In the genomic region with DNA sequence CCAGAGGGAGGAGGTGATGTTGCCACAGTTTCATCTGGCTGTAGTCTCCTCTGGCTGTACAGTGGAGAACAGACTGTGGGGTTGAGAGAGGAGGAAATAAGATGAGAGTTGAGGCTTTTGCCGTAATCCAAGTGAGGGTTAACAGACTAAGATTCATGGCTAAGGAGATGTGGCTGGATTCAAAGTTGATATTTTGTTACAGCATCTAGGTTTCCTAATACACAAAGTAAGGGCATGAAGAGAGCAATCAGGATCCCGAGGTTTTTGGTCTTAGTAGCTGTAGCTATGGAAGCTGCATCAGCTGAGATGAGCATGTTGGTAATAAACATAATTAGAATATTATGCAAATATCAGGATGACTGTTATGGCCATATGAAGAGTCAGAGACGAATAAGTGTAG, we compare ENCODE assay signal across 8 cellular contexts. TPM values are rescaled to one million over a fixed set of nuclear protein-coding genes. Genes with fewer than 3 reads are reported as not detected.
DNase-seq lines count a peak whose midpoint lies in the region; ATAC-seq and TF ChIP-seq lines count a peak whose summit lies in the region.

No MANE protein-coding gene starts in this region.

- CTCF ChIA-PET in A673 (lab: Charles Lee): no interaction called here

- no peak overlapping the region for H3K27ac ChIP-seq in A673 (ENCODE audit: low read depth, low read length, poor library complexity, severe bottlenecking)
- H3K27ac ChIP-seq in HUES6 (ENCODE audit: low read depth, low read length): no peak overlapping the region
- H3K27ac ChIP-seq in mesodermal cell (ENCODE audit: low read depth, low read length, severe bottlenecking): no peak overlapping the region

- no peak for TF ChIP-seq CTCF in A673 (conservative IDR thresholded peaks at IDR 0.05; ENCODE audit: low read depth, low read length)
- TF ChIP-seq CTCF in brain (conservative IDR thresholded peaks at IDR 0.05): no peak

- peaks cover 44% of the 10 kb centered on the region for H3K9me3 ChIP-seq in A673 (ENCODE audit: low read depth, low read length, poor library complexity, severe bottlenecking)
- H3K9me3 ChIP-seq in HUES6 (ENCODE audit: control insufficient read depth, insufficient read depth, low read depth, low read length): no peaks in the 10 kb centered on the region
- peaks cover 4% of the 10 kb centered on the region for H3K9me3 ChIP-seq in mesodermal cell (ENCODE audit: control insufficient read depth, low read length)

- TSS peak; percentile 50 for BruUV-seq in A673 (replicated peaks; lab: Mats Ljungman, UMichigan)

- H3K27me3 ChIP-seq in A673 (replicated peaks; ENCODE audit: insufficient read depth, low read depth, low read length, poor library complexity) (no peaks in the 10 kb centered on the region), HUES6 (ENCODE audit: control insufficient read depth, insufficient read depth, low read length) (no peaks in the 10 kb centered on the region)

- H3K4me3 ChIP-seq in A673 (ENCODE audit: low read depth, low read length, poor library complexity, severe bottlenecking) (peak overlapping the region; percentile 78), HUES6 (ENCODE audit: low read depth, low read length) (peak overlapping the region; percentile 90), mesodermal cell (ENCODE audit: extremely low read depth, insufficient read depth, low read length, poor library complexity, severe bottlenecking) (peak overlapping the region; percentile 99)

- ATAC-seq in GM18909 (IDR thresholded peaks at IDR 0.05; ENCODE audit: poor library complexity, unreplicated experiment): no peak

- H3K9me3 Mint-ChIP-seq in brain: peaks cover 28 to 58% (median 41%) of the 10 kb centered on the region in 5 experiments

- peak overlapping the region in 4 of 5 experiments; percentile 36 to 98 (median 70) for H3K27ac Mint-ChIP-seq in brain

- no peak overlapping the region for H3K9ac ChIP-seq in HUES6 (ENCODE audit: low read length)

- H3K36me3 ChIP-seq in A673 (ENCODE audit: insufficient read depth, low read length, poor library complexity, severe bottlenecking): peaks cover 53% of the 10 kb centered on the region
- H3K36me3 ChIP-seq in HUES6 (ENCODE audit: control insufficient read depth, insufficient read depth, low read length): peaks cover 45% of the 10 kb centered on the region
- peaks cover 54% of the 10 kb centered on the region for H3K36me3 ChIP-seq in mesodermal cell (ENCODE audit: control insufficient read depth, insufficient read depth, low read length)

- peaks cover 66% of the 10 kb centered on the region for H3K36me3 Mint-ChIP-seq in brain

- H3K27me3 Mint-ChIP-seq in brain: peaks cover 12% of the 10 kb centered on the region

- H3K4me3 Mint-ChIP-seq in brain: peak overlapping the region; percentile 87 to 95 (median 91)

- WGBS in mesodermal cell (ENCODE audit: insufficient coverage in 2 of 2), 2 experiments: 96 to 100% methylated on average over 2 of the region's 3 CpGs

- intact Hi-C loops in A673 (cut with micrococcal nuclease; ENCODE audit: unreplicated experiment): no loop called here

- DNase-seq in A673 (ENCODE audit: low spot score) (no peak), foreskin melanocyte (no peak), LoVo (ENCODE audit: low spot score) (no peak), DMS114 treated with DMSO at 0.1 percent for 48 hours (lab: John Stamatoyannopoulos, UW; ENCODE audit: unreplicated experiment) (no peak)

- peaks cover 49% of the 10 kb centered on the region for H3K4me1 Mint-ChIP-seq in brain

- peaks cover 2% of the 10 kb centered on the region for H3K4me1 ChIP-seq in A673 (ENCODE audit: insufficient read depth, low read length, poor library complexity, severe bottlenecking)
- H3K4me1 ChIP-seq in HUES6 (ENCODE audit: control insufficient read depth, insufficient read depth, low read length): peaks cover 5% of the 10 kb centered on the region
- H3K4me1 ChIP-seq in mesodermal cell (ENCODE audit: control insufficient read depth, insufficient read depth, low read length, poor library complexity, severe bottlenecking): no peaks in the 10 kb centered on the region

- POLR2A ChIA-PET in A673 (lab: Charles Lee; ENCODE audit: low non-redundant PET): no interaction called here

RNA-seq across cellular contexts. Expression of gene ZNF776, which starts 1.4 kb away (rescaled TPM):
- total RNA-seq in A673 (2021): 10.3 and 15.8 TPM in 2 replicates
- 5.5 TPM for polyA plus RNA-seq in brain (ENCODE audit: insufficient read depth, low read depth, low replicate concordance)
- 12.3 TPM for polyA plus RNA-seq in mesodermal cell (2013, experiment 1 of 2)
- 11.5 TPM for polyA plus RNA-seq in mesodermal cell (2013, experiment 2 of 2)

RNA-seq across cellular contexts. Expression of gene ZNF671, which starts 20.6 kb away (rescaled TPM):
- total RNA-seq in A673 (2021): 4.4 and 5.3 TPM in 2 replicates
- polyA plus RNA-seq in brain (ENCODE audit: insufficient read depth, low read depth, low replicate concordance): 4.8 TPM
- 6.3 TPM for polyA plus RNA-seq in mesodermal cell (2013, experiment 1 of 2)
- polyA plus RNA-seq in mesodermal cell (2013, experiment 2 of 2): 5.6 TPM

RNA-seq across cellular contexts. Expression of gene ZNF586, which starts 21.4 kb away (rescaled TPM):
- total RNA-seq in A673 (2021): 18.2 and 19.5 TPM in 2 replicates
- polyA plus RNA-seq in brain (ENCODE audit: insufficient read depth, low read depth, low replicate concordance): 4.4 TPM
- 6.0 TPM for polyA plus RNA-seq in mesodermal cell (2013, experiment 1 of 2)
- polyA plus RNA-seq in mesodermal cell (2013, experiment 2 of 2): 5.3 TPM

RNA-seq across cellular contexts. Expression of gene ZNF154, which starts 39.0 kb away (rescaled TPM):
- total RNA-seq in A673 (2021): 4.0 and 4.4 TPM in 2 replicates
- 0.51 TPM for polyA plus RNA-seq in brain (ENCODE audit: insufficient read depth, low read depth, low replicate concordance)
- 10.9 TPM for polyA plus RNA-seq in mesodermal cell (2013, experiment 1 of 2)
- polyA plus RNA-seq in mesodermal cell (2013, experiment 2 of 2): 9.3 TPM
